In the genomic region with DNA sequence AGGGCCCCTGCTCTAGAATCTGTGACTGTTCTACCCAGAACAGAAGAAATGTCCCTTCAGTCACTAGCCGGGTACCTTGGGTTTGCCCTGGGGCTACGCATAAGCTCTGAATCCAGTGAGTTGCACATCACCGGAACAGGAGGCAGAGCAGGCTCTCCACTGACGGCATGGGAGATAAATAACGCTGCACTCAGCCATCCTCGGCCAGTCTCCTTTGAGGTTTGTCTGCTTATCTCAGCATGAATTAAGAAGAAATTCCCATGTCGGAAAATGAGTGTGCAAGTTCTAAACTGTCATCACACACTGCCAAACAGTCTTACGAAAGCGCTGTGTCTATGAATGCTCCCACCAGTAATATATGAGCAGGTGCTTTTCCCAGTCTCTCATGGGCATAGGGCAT, we compare ENCODE assay signal across 1 cellular context.
TF ChIP-seq lines count a peak whose summit lies in the region.

No MANE protein-coding gene starts in this region.

TF ChIP-seq in neural cell, 6 proteins besides CTCF, POLR2A, EP300 and RAD21 (continued from another document):
- TF ChIP-seq SMC3 (conservative IDR thresholded peaks at IDR 0.05; ENCODE audit: poor library complexity): no peak
TF ChIP-seq in neural cell: peak in this region for 1.
